ENCODE assay signal across 8 cellular contexts in the genomic region with DNA sequence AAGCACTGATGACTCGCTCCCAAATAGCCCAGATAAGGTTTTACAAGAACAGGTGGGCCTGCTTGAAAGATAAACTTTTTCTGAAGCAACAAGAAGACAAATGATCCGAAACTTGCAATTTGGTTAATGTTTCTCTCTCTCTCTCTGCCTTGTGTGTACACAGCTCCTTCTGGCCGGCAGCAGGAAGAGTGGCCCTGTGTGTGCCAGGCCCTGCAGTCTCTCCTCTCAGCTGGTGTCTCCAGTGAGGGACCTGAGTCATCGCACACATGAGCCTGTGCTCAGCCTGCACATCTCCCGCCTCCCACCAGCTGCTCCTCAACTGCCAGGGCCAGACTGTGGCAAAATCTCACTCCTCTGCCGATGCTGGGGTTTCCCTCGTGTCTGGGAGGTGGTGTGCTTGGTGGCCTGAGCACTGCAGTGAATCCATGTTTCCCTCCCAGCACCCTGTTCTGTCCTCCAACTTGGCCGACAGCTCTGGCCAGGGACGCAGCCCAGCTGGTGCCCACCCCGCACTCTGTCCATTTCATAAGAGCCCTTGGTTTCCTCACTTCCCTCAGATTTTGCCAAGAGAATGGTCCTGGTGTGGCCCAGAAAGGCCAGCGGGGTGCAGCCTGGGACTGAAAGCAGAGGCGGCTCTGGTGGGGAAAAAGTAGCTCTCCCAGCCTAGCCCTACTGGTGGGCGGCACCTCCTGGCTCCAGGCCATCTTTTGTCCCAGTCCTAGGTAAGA. TPM values are rescaled to one million over a fixed set of nuclear protein-coding genes. Genes with fewer than 3 reads are reported as not detected.
DNase-seq lines count a peak whose midpoint lies in the region; ATAC-seq, FAIRE-seq and TF ChIP-seq lines count a peak whose summit lies in the region.
"Had no signal": no experiment of that assay in that cellular context is flagged by ENCODE, and none has a peak within 500 bp of the region (broad histone marks: within the 10 kb centered on the region; RNA-seq: fewer than 3 reads in every experiment).

No MANE protein-coding gene starts in this region.

- intact Hi-C loops in K562 (cut with micrococcal nuclease) (no loop called here), mucosa of descending colon (cut with DNase I, micrococcal nuclease) (no loop called here)

- no TSS peak for BruUV-seq in K562 (replicated peaks; lab: Mats Ljungman, UMichigan)

- CTCF ChIA-PET in K562 (lab: Yijun Ruan, JAX; ENCODE audit: low intra/inter-chr PET ratio): no interaction called here

- POLR2A ChIA-PET in K562 (lab: Yijun Ruan, JAX): interaction anchor here (0.6 kb wide), 1 partner anchor 1941 kb away, joined by 3 read pairs; no protein-coding TSS in a partner anchor

- H3K27ac ChIP-seq in KMS-11 (peak overlapping the region; percentile 71), K562 (ENCODE audit: extremely low read depth, low read depth, low read length) (no peak overlapping the region)
- H3K27ac ChIP-seq in effector memory CD4-positive, alpha-beta T cell (ENCODE audit: insufficient read depth, low read length, poor library complexity, severe bottlenecking): no peak overlapping the region
- H3K27ac ChIP-seq: Peyer's patch had no signal

- H3K9me3 ChIP-seq in K562 (replicated peaks; ENCODE audit: control insufficient read depth, insufficient read depth, low read depth, low read length) (no peaks in the 10 kb centered on the region), mucosa of descending colon (no peaks in the 10 kb centered on the region), HAP-1 (no peaks in the 10 kb centered on the region)
- no peaks in the 10 kb centered on the region for H3K9me3 ChIP-seq in effector memory CD4-positive, alpha-beta T cell (ENCODE audit: control insufficient read depth, low read length)
- H3K9me3 ChIP-seq: Peyer's patch had no signal

- FAIRE-seq in K562 (lab: Jason Lieb, UNC): no peak

- peak overlapping the region; percentile 62 for H2AFZ ChIP-seq in KMS-11 (ENCODE audit: low read depth)
- no peak overlapping the region for H2AFZ ChIP-seq in K562 (ENCODE audit: low read depth, low read length)

- H3K36me3 ChIP-seq in KMS-11 (ENCODE audit: insufficient read depth) (no peaks in the 10 kb centered on the region), K562 (ENCODE audit: control insufficient read depth, insufficient read depth, low read length) (no peaks in the 10 kb centered on the region), mucosa of descending colon (ENCODE audit: low read depth) (no peaks in the 10 kb centered on the region), HAP-1 (replicated peaks) (no peaks in the 10 kb centered on the region)
- H3K36me3 ChIP-seq in effector memory CD4-positive, alpha-beta T cell (ENCODE audit: control insufficient read depth, insufficient read depth, low read length): no peaks in the 10 kb centered on the region
- H3K36me3 ChIP-seq: Peyer's patch had no signal

- H3K79me2 ChIP-seq in KMS-11 (ENCODE audit: insufficient read depth, low read depth) (no peaks in the 10 kb centered on the region), K562 (ENCODE audit: control insufficient read depth, insufficient read depth, low read length) (no peaks in the 10 kb centered on the region)

- H3K9ac ChIP-seq in KMS-11 (peak overlapping the region; percentile 42; the same call in 1 of the 2 replicates), K562 (ENCODE audit: insufficient read depth in 1 of 2, low read depth in 2 of 2, low read length in 2 of 2) (no peak overlapping the region; a peak in 1 of 4 replicates)

- no peaks in the 10 kb centered on the region for H3K9me1 ChIP-seq in K562 (ENCODE audit: control insufficient read depth, insufficient read depth, low read length)

- no peak overlapping the region for H3K4me3 ChIP-seq in KMS-11 (IDR thresholded peaks at IDR 0.05; ENCODE audit: insufficient read depth, low read depth, low read length)
- H3K4me3 ChIP-seq in K562: no peak overlapping the region
- H3K4me3 ChIP-seq in mucosa of descending colon: no peak overlapping the region
- no peak overlapping the region for H3K4me3 ChIP-seq in effector memory CD4-positive, alpha-beta T cell (ENCODE audit: insufficient read depth, low read depth, low read length, poor library complexity, severe bottlenecking)
- H3K4me3 ChIP-seq in HAP-1: no peak overlapping the region
- H3K4me3 ChIP-seq: Peyer's patch had no signal

- no peak for TF ChIP-seq POLR2A in K562 (conservative IDR thresholded peaks at IDR 0.05)

- no peak for TF ChIP-seq RAD21 in K562 (CRISPR knock-in tag; conservative IDR thresholded peaks at IDR 0.05 in 1 of 2, IDR thresholded peaks at IDR 0.05 in 1 of 2)

- peaks cover 46% of the 10 kb centered on the region for H3K4me1 ChIP-seq in KMS-11 (ENCODE audit: low read depth, poor library complexity, severe bottlenecking)
- peaks cover 0 to 7% of the 10 kb centered on the region in 2 experiments; a peak in 2 of 5 replicates for H3K4me1 ChIP-seq in K562 (replicated peaks in 1 of 2; ENCODE audit: control insufficient read depth in 2 of 2, insufficient read depth in 2 of 2, low read length in 2 of 2)
- H3K4me1 ChIP-seq in mucosa of descending colon (ENCODE audit: low read depth): peaks cover 14% of the 10 kb centered on the region
- no peaks in the 10 kb centered on the region for H3K4me1 ChIP-seq in effector memory CD4-positive, alpha-beta T cell (ENCODE audit: control insufficient read depth, insufficient read depth, low read length, poor library complexity, severe bottlenecking)
- H3K4me1 ChIP-seq in HAP-1: no peaks in the 10 kb centered on the region
- H3K4me1 ChIP-seq: Peyer's patch had no signal

- peak; percentile 58 for ATAC-seq in GM18907 (IDR thresholded peaks at IDR 0.05; ENCODE audit: unreplicated experiment)
- peak; percentile 39 for ATAC-seq in K562
- peak; percentile 96 for ATAC-seq in mucosa of descending colon

- 5% methylated on average over 13 of the region's 13 CpGs for WGBS in K562 (ENCODE audit: insufficient coverage, low coverage, missing lambda C conversion rate)

- peak overlapping the region; percentile 61 for H3K4me2 ChIP-seq in KMS-11
- H3K4me2 ChIP-seq in K562 (ENCODE audit: insufficient read depth, low read length): no peak overlapping the region

- TF ChIP-seq CTCF in KMS-11 (conservative IDR thresholded peaks at IDR 0.05; ENCODE audit: low read depth, low read length) (no peak), K562 (IDR thresholded peaks at IDR 0.05 in 2 of 3, conservative IDR thresholded peaks at IDR 0.05 in 1 of 3; ENCODE audit: insufficient read depth in 2 of 3, low read depth in 1 of 3, low read length in 3 of 3) (no peak), mucosa of descending colon (IDR thresholded peaks at IDR 0.05) (no peak)

- TF ChIP-seq EP300 in K562 (IDR thresholded peaks at IDR 0.05; ENCODE audit: low read length): no peak

- H3K27me3 ChIP-seq in KMS-11 (ENCODE audit: insufficient read depth, low read depth) (no peaks in the 10 kb centered on the region; the same call in 1 of the 2 replicates), K562 (ENCODE audit: control insufficient read depth in 2 of 2, insufficient read depth in 2 of 2, low read length in 2 of 2) (peaks cover 49 to 53% of the 10 kb centered on the region in 2 experiments), HAP-1 (ENCODE audit: low read depth) (no peaks in the 10 kb centered on the region)
- H3K27me3 ChIP-seq in effector memory CD4-positive, alpha-beta T cell (replicated peaks; ENCODE audit: control insufficient read depth, insufficient read depth, low read length, poor library complexity, severe bottlenecking): no peaks in the 10 kb centered on the region
- H3K27me3 ChIP-seq: Peyer's patch had no signal

- no peaks in the 10 kb centered on the region for H4K20me1 ChIP-seq in KMS-11 (ENCODE audit: insufficient read depth)
- H4K20me1 ChIP-seq in K562 (replicated peaks; ENCODE audit: control insufficient read depth, insufficient read depth, low read length): peaks cover 6% of the 10 kb centered on the region; the same call in 1 of the 2 replicates

- in situ Hi-C loops in K562 (cut with MboI): no loop called here
- in situ Hi-C loops in HAP-1 (cut with MboI; ENCODE audit: low sequenced_read_pairs): no loop called here

- DNase-seq in K562 (ENCODE audit: extremely low read depth in 1 of 4, low spot score in 3 of 4) (no peak), mucosa of descending colon (peak in 2 of 3 donors; percentile 47 to 72), HAP-1 (ENCODE audit: low spot score in 2 of 2) (no peak)
- no peak for DNase-seq in effector memory CD4-positive, alpha-beta T cell
- DNase-seq in activated CD4-positive, alpha-beta T cell treated with anti-CD3 and anti-CD28 coated beads, Interleukin-2, amount 50 U/mL, for 1 hour: no peak

RNA-seq across cellular contexts. Expression of gene ERMARD, which starts 49.4 kb away (rescaled TPM):
- 44.9 and 104 TPM in 2 replicates for total RNA-seq in K562 (2011; cell fraction: chromatin; rRNA removed; ENCODE audit: low replicate concordance)
- 22.5 and 30.1 TPM in 2 replicates for total RNA-seq in K562 (2011; cell fraction: nucleolus; rRNA removed)
- total RNA-seq in K562 (2011; cell fraction: nucleoplasm; rRNA removed): 54.3 and 84.0 TPM in 2 replicates
- 14.5 and 20.9 TPM in 2 replicates for total RNA-seq in K562 (2014; rRNA removed)
- total RNA-seq in K562 (2014; rRNA removed; fragmentation: Illumina TruSeq; extraction: Trizol): 26.1 and 27.0 TPM in 2 replicates
- 22.2 and 25.6 TPM in 2 replicates for total RNA-seq in K562 (2015; rRNA removed; fragmentation: Illumina TruSeq; extraction: Trizol)
- total RNA-seq in K562 (2021): 24.0 and 27.7 TPM in 2 replicates
- polyA plus RNA-seq in K562 (2011; rRNA removed): 48.1 and 55.2 TPM in 2 replicates
- polyA plus RNA-seq in K562 (2011; cell fraction: cytosol; rRNA removed): 33.9 and 42.2 TPM in 2 replicates
- 106 and 128 TPM in 2 replicates for polyA plus RNA-seq in K562 (2011; cell fraction: nucleus; rRNA removed)
- polyA plus RNA-seq in K562 (2012): 24.4 and 26.4 TPM in 2 replicates
- 20.4 and 21.2 TPM in 2 replicates for polyA plus RNA-seq in K562 (2014; fragmentation: Illumina TruSeq; extraction: Trizol)
- 10 to 100 TPM; 56.5 to 68.6 TPM for polyA plus RNA-seq in K562 (2014; fragmentation: Nextera tagmentation; extraction: Ambion mirVana)
- 25.5 and 32.7 TPM in 2 replicates for polyA plus RNA-seq in K562 (2014; rRNA removed)
- 48.9 and 76.1 TPM in 2 replicates for polyA minus RNA-seq in K562 (2011; rRNA and poly(A)+ RNA removed)
- polyA minus RNA-seq in K562 (2011; cell fraction: cytosol; rRNA and poly(A)+ RNA removed): 10.2 and 17.9 TPM in 2 replicates
- 19.3 and 39.9 TPM in 2 replicates for polyA minus RNA-seq in K562 (2011; cell fraction: nucleus; rRNA and poly(A)+ RNA removed)
- 10 to 100 TPM; 16.6 to 25.2 (median 23.1) TPM for total RNA-seq in mucosa of descending colon

RNA-seq across cellular contexts. Expression of gene DYNLT2, which starts 49.5 kb away (rescaled TPM):
- total RNA-seq in K562 (2011; cell fraction: chromatin; rRNA removed; ENCODE audit: low replicate concordance): 3.7 and 10.2 TPM in 2 replicates
- 4.9 and 5.0 TPM in 2 replicates for total RNA-seq in K562 (2011; cell fraction: nucleolus; rRNA removed)
- 8.4 and 14.4 TPM in 2 replicates for total RNA-seq in K562 (2011; cell fraction: nucleoplasm; rRNA removed)
- total RNA-seq in K562 (2014; rRNA removed) (4.8 and 6.9 TPM in 2 replicates), K562 (2014; rRNA removed; fragmentation: Illumina TruSeq; extraction: Trizol) (6.3 and 7.1 TPM in 2 replicates), K562 (2015; rRNA removed; fragmentation: Illumina TruSeq; extraction: Trizol) (9.1 and 10.2 TPM in 2 replicates), K562 (2021) (3.7 and 4.6 TPM in 2 replicates), mucosa of descending colon (1 to 10 TPM; 1.5 to 2.4 (median 2.3) TPM)
- polyA plus RNA-seq in K562 (2011; rRNA removed) (11.8 and 12.6 TPM in 2 replicates), K562 (2014; fragmentation: Illumina TruSeq; extraction: Trizol) (6.0 and 6.2 TPM in 2 replicates), K562 (2014; fragmentation: Nextera tagmentation; extraction: Ambion mirVana) (1 to 10 TPM; 2.0 to 2.5 TPM), K562 (2014; rRNA removed) (7.2 and 12.8 TPM in 2 replicates)
- 3.5 and 5.8 TPM in 2 replicates for polyA plus RNA-seq in K562 (2011; cell fraction: cytosol; rRNA removed)
- polyA plus RNA-seq in K562 (2011; cell fraction: nucleus; rRNA removed): 5.3 and 6.8 TPM in 2 replicates
- polyA plus RNA-seq in K562 (2012): 4.2 and 7.7 TPM in 2 replicates
- polyA minus RNA-seq in K562 (2011; rRNA and poly(A)+ RNA removed): 2.4 and 3.8 TPM in 2 replicates
- polyA minus RNA-seq in K562 (2011; cell fraction: cytosol; rRNA and poly(A)+ RNA removed): 0.64 and 0.95 TPM in 2 replicates
- polyA minus RNA-seq in K562 (2011; cell fraction: nucleus; rRNA and poly(A)+ RNA removed): 4.8 and 9.9 TPM in 2 replicates

Comparison
In these comparisons a context has a peak if more than half of its experiments do, and no peak if none do; other contexts are left out.
1. ATAC-seq: peak in every context shown above with its lines; median percentile 96 in mucosa of descending colon; 58 in GM18907; 39 in K562.
2. DNase-seq: peak in mucosa of descending colon (2 of 3); none in K562 (0 of 4), effector memory CD4-positive, alpha-beta T cell (0 of 3), activated CD4-positive, alpha-beta T cell treated with anti-CD3 and anti-CD28 coated beads, Interleukin-2, amount 50 U/mL, for 1 hour (single experiment) and HAP-1 (0 of 2).